Comparison of ENCODE assay signal across 10 cellular contexts in the genomic region with DNA sequence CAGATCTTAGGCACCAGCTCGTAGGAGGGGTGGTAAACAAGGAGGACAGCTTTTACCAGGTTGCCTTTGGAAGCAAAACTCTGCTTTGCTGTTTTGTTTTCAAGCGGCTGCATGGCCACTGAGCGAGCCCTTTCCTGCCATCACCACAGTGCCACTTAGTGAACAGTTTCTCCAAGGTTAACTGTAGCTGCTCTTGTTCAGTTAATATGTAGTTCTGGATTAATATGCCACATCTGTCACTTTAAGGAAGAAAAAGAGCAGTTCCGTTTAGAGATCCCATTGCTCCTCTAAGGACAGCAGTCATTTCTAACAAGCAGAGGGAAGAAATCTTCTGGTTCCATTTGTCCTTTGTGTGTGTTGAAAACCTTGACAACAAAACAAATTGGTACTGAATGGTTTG. TPM values are rescaled to one million over a fixed set of nuclear protein-coding genes. Genes with fewer than 3 reads are reported as not detected.
DNase-seq lines count a peak whose midpoint lies in the region; ATAC-seq and TF ChIP-seq lines count a peak whose summit lies in the region.
"Had no signal": no experiment of that assay in that cellular context is flagged by ENCODE, and none has a peak within 500 bp of the region (broad histone marks: within the 10 kb centered on the region; RNA-seq: fewer than 3 reads in every experiment).

No MANE protein-coding gene starts in this region.

- H4K5ac ChIP-seq in mesendoderm (ENCODE audit: low read length) = no peak overlapping the region

- H4K20me1 ChIP-seq in Loucy (ENCODE audit: insufficient read depth, low read length, poor library complexity, severe bottlenecking) = no peaks in the 10 kb centered on the region

- no peak overlapping the region for H3K4me3 ChIP-seq in Loucy (ENCODE audit: low read length, poor library complexity, severe bottlenecking)
- peak overlapping the region in 11 of 59 donors; percentile 2 to 31 (median 11) for H3K4me3 ChIP-seq in dorsolateral prefrontal cortex
- no peak overlapping the region for H3K4me3 ChIP-seq in mesendoderm (ENCODE audit: low read length)
- peak overlapping the region in 1 of 4 donors; percentile 10 for H3K4me3 ChIP-seq in tibial nerve

- no peak overlapping the region for H4K8ac ChIP-seq in mesendoderm (ENCODE audit: low read depth, low read length)

- peak overlapping the region; percentile 74 for H3K56ac ChIP-seq in mesendoderm (ENCODE audit: low read length)

- peak overlapping the region; percentile 94 for H3K4ac ChIP-seq in mesendoderm (ENCODE audit: low read depth, low read length)

- no peak for ATAC-seq in GM19452 (IDR thresholded peaks at IDR 0.05; ENCODE audit: unreplicated experiment)
- ATAC-seq in activated CD4-positive, CD25-positive, alpha-beta regulatory T cell treated with anti-CD3 and anti-CD28 coated beads, Interleukin-2, amount 50 U/mL, for 24 hours = no peak

- H3K4me1 ChIP-seq in Loucy (ENCODE audit: insufficient read depth, low read length, poor library complexity, severe bottlenecking) (peaks cover 9% of the 10 kb centered on the region), mesendoderm (ENCODE audit: control insufficient read depth, low read depth, low read length) (peaks cover 12% of the 10 kb centered on the region), tibial nerve (peaks cover 0 to 41% (median 27%) of the 10 kb centered on the region in 4 donors)

- peak overlapping the region; percentile 87 for H2BK15ac ChIP-seq in mesendoderm (replicated peaks; ENCODE audit: low read depth)

- H3K18ac ChIP-seq in mesendoderm (ENCODE audit: low read length) = peak overlapping the region; percentile 97

- no peak overlapping the region for H2AK5ac ChIP-seq in mesendoderm (ENCODE audit: low read length)

- H3K36me3 ChIP-seq in Loucy (ENCODE audit: insufficient read depth, low read length) (no peaks in the 10 kb centered on the region), mesendoderm (ENCODE audit: control insufficient read depth, insufficient read depth, low read length) (no peaks in the 10 kb centered on the region), tibial nerve (no peaks in the 10 kb centered on the region)

- intact Hi-C loops in dorsolateral prefrontal cortex (cut with DNase I) = loop anchor here in 1 of 2 donors (5.0 kb wide), 1 partner anchor 37 kb away; no protein-coding TSS in a partner anchor

- peaks cover 5% of the 10 kb centered on the region; the same call in 1 of the 2 replicates for H3K9me3 ChIP-seq in Loucy (ENCODE audit: insufficient read depth, low read depth, low read length)
- H3K9me3 ChIP-seq in tibial nerve = no peaks in the 10 kb centered on the region

- no peak for DNase-seq in dorsolateral prefrontal cortex
- DNase-seq in mesendoderm = no peak
- no peak for DNase-seq in tibial nerve (ENCODE audit: low spot score in 2 of 2)
- DNase-seq in CD1c-positive myeloid dendritic cell (ENCODE audit: extremely low spot score) = no peak
- DNase-seq in activated effector memory CD4-positive, alpha-beta T cell treated with Interleukin-2 at 50 U/mL for 16 hours = no peak
- DNase-seq: activated CD4-positive, alpha-beta T cell treated with anti-CD3 and anti-CD28 coated beads, Interleukin-2, amount 50 U/mL, for 1 hour; NCI-H2081 treated with DMSO at 0.1 percent for 48 hours had no signal

- H3K79me1 ChIP-seq in mesendoderm (ENCODE audit: low read length) = peaks cover 3% of the 10 kb centered on the region

- no peak for TF ChIP-seq POLR2A in tibial nerve (IDR thresholded peaks at IDR 0.05)

- H3K27ac ChIP-seq in dorsolateral prefrontal cortex = peak overlapping the region in 58 of 59 donors; percentile 1 to 85 (median 65)
- peak overlapping the region; percentile 42 for H3K27ac ChIP-seq in mesendoderm (ENCODE audit: low read depth, low read length)
- peak overlapping the region; percentile 21 to 90 (median 70) for H3K27ac ChIP-seq in tibial nerve

- H3K79me2 ChIP-seq in Loucy (ENCODE audit: insufficient read depth, low read length) = 0 out of 2 replicates have a peak, but pooled peaks cover 2% of the 10 kb centered on the region
- peaks cover 4% of the 10 kb centered on the region for H3K79me2 ChIP-seq in mesendoderm (ENCODE audit: control insufficient read depth, insufficient read depth, low read length)

- TF ChIP-seq EP300 in tibial nerve (IDR thresholded peaks at IDR 0.05) = no peak

- H3K9me2 ChIP-seq in Loucy (replicated peaks; ENCODE audit: low read depth, low read length) = no peaks in the 10 kb centered on the region

- H3K23ac ChIP-seq in mesendoderm (ENCODE audit: low read length) = no peak overlapping the region

- WGBS in mesendoderm (ENCODE audit: extremely low coverage, insufficient coverage, low lambda C conversion rate) = no CpG with 5 or more reads among the region's 4 CpGs
- WGBS in tibial nerve, 2 donors = 19 to 20% methylated on average over 4 of the region's 4 CpGs

- peak overlapping the region; percentile 38 for H2BK5ac ChIP-seq in mesendoderm (ENCODE audit: low read length)

- no peak overlapping the region for H2AFZ ChIP-seq in Loucy (ENCODE audit: low read length)

- H3K27me3 ChIP-seq in Loucy (ENCODE audit: insufficient read depth, low read length, poor library complexity, severe bottlenecking) (no peaks in the 10 kb centered on the region), dorsolateral prefrontal cortex (no peaks in the 10 kb centered on the region), mesendoderm (ENCODE audit: insufficient read depth, low read length, poor library complexity) (no peaks in the 10 kb centered on the region), tibial nerve (no peaks in the 10 kb centered on the region)

- H2BK120ac ChIP-seq in mesendoderm (ENCODE audit: low read depth, low read length) = peak overlapping the region; percentile 76

- H3K9ac ChIP-seq in Loucy (ENCODE audit: low read depth, low read length, poor library complexity, severe bottlenecking) (peak overlapping the region; percentile 20), mesendoderm (ENCODE audit: low read length) (peak overlapping the region; percentile 33)

- H3F3A ChIP-seq in Loucy (ENCODE audit: low read depth) = no peaks in the 10 kb centered on the region

- TF ChIP-seq CTCF in Loucy (conservative IDR thresholded peaks at IDR 0.05; ENCODE audit: low read length) (no peak), dorsolateral prefrontal cortex (IDR thresholded peaks at IDR 0.05 in 54 of 56, conservative IDR thresholded peaks at IDR 0.05 in 2 of 56; ENCODE audit: low read depth in 1 of 56, partially characterized antibody in 56 of 56) (peak in 1 of 56 donors; percentile 14), tibial nerve (IDR thresholded peaks at IDR 0.05) (no peak)

- H3K4me2 ChIP-seq in Loucy (ENCODE audit: low read depth, low read length, poor library complexity, severe bottlenecking) (peak overlapping the region; percentile 35), mesendoderm (ENCODE audit: low read length) (peak overlapping the region; percentile 9)

RNA-seq across cellular contexts. Expression of gene ABL1, which starts 10.4 kb away (rescaled TPM):
- total RNA-seq in dorsolateral prefrontal cortex = 10 to 100 TPM; 32.9 to 97.5 (median 48.2) TPM
- 60.5 TPM for polyA plus RNA-seq in mesendoderm (2013, experiment 1 of 2)
- 59.9 TPM for polyA plus RNA-seq in mesendoderm (2013, experiment 2 of 2)
- total RNA-seq in tibial nerve = 100 to 1,000 TPM in 1 of 4 donors, 10 to 100 TPM in 3; 58.0 to 105 (median 78.6) TPM
